In genomic region chr19:687569-688166, GRCh38 we compare ENCODE assay signal across 26 cellular contexts. TPM values are rescaled to one million over a fixed set of nuclear protein-coding genes. Genes with fewer than 3 reads are reported as not detected.
DNase-seq lines count a peak whose midpoint lies in the region; ATAC-seq, FAIRE-seq and TF ChIP-seq lines count a peak whose summit lies in the region.
"Had no signal": no experiment of that assay in that cellular context is flagged by ENCODE, and none has a peak within 500 bp of the region (broad histone marks: within the 10 kb centered on the region; RNA-seq: fewer than 3 reads in every experiment).

No MANE protein-coding gene starts in this region.

- no peak for TF ChIP-seq EP300 in A549 (IDR thresholded peaks at IDR 0.05)

- H3K4me2 ChIP-seq in A549: peak overlapping the region; percentile 59
- H3K4me2 ChIP-seq in IMR-90 (ENCODE audit: low read depth, low read length): no peak overlapping the region
- H3K4me2 ChIP-seq in neural progenitor cell: no peak overlapping the region
- H3K4me2 ChIP-seq: BLaER1, KMS-11, PC-9 had no signal

- BruUV-seq in IMR-90 (replicated peaks; lab: Mats Ljungman, UMichigan): no TSS peak

- H3K27ac Mint-ChIP-seq in neural progenitor cell: peak overlapping the region; percentile 66
- no peak overlapping the region for H3K27ac Mint-ChIP-seq in chondrocyte (ENCODE audit: unreplicated experiment)
- H3K27ac Mint-ChIP-seq: CD4-positive, alpha-beta T cell had no signal

- H3K56ac ChIP-seq in IMR-90 (ENCODE audit: extremely low read depth, insufficient read depth, low read length): no peak overlapping the region

- 0 out of 2 replicates have a peak overlapping the region, but pooled peaks have one; percentile 47 for H3K4ac ChIP-seq in IMR-90 (ENCODE audit: low read depth, low read length)

- FAIRE-seq in A549 (lab: Jason Lieb, UNC): no peak
- FAIRE-seq: D721Med, G401.6, HTR-8/SVneo had no signal

- peaks cover 10% of the 10 kb centered on the region; the same call in 2 of the 3 replicates for H3K4me1 ChIP-seq in A549
- H3K4me1 ChIP-seq in IMR-90 (ENCODE audit: control insufficient read depth, insufficient read depth, low read length): peaks cover 3% of the 10 kb centered on the region; the same call in 1 of the 2 replicates
- no peaks in the 10 kb centered on the region for H3K4me1 ChIP-seq in neural progenitor cell
- H3K4me1 ChIP-seq: HAP-1, SJSA1 had no signal

- TF ChIP-seq CTCF in A549 (IDR thresholded peaks at IDR 0.05) (no peak), IMR-90 (conservative IDR thresholded peaks at IDR 0.05; ENCODE audit: low read depth, low read length) (no peak), neural progenitor cell (IDR thresholded peaks at IDR 0.05) (no peak), chondrocyte (IDR thresholded peaks at IDR 0.05) (no peak)

- peaks cover 19% of the 10 kb centered on the region for H3K27me3 Mint-ChIP-seq in neural progenitor cell (ENCODE audit: insufficient read depth, low read depth)
- no peaks in the 10 kb centered on the region for H3K27me3 Mint-ChIP-seq in chondrocyte (ENCODE audit: low read depth)
- H3K27me3 Mint-ChIP-seq: CD4-positive, alpha-beta T cell had no signal

- H2BK120ac ChIP-seq in IMR-90 (ENCODE audit: low read depth, low read length): no peak overlapping the region

- no peak overlapping the region for H2BK5ac ChIP-seq in IMR-90 (ENCODE audit: low read depth, low read length, poor library complexity, severe bottlenecking)

- TF ChIP-seq RAD21 in A549 (conservative IDR thresholded peaks at IDR 0.05 in 1 of 2, IDR thresholded peaks at IDR 0.05 in 1 of 2) (no peak), IMR-90 (IDR thresholded peaks at IDR 0.05; ENCODE audit: low read length) (no peak)

- H3K4me1 Mint-ChIP-seq in neural progenitor cell (peaks cover 3% of the 10 kb centered on the region), chondrocyte (ENCODE audit: low read depth) (no peaks in the 10 kb centered on the region)

- CTCF ChIA-PET in A549 (lab: Yijun Ruan, JAX) (interaction anchor here (0.7 to 3.0 kb wide), 5 partner anchors 12 to 103 kb away, joined by 3 to 17 read pairs (median 3); no protein-coding TSS in a partner anchor), IMR-90 (lab: Yijun Ruan, JAX) (no interaction called here)

- H2AFZ ChIP-seq in IMR-90 (replicated peaks; ENCODE audit: low read length, poor library complexity) (peak overlapping the region; percentile 34), neural progenitor cell (replicated peaks) (no peak overlapping the region)
- H2AFZ ChIP-seq: PC-9 had no signal

- H3K36me3 ChIP-seq in IMR-90 (ENCODE audit: control insufficient read depth, insufficient read depth, low read length): no peaks in the 10 kb centered on the region; the same call in 1 of the 2 replicates
- H3K36me3 ChIP-seq in neural progenitor cell: no peaks in the 10 kb centered on the region
- H3K36me3 ChIP-seq: BLaER1, HAP-1 had no signal

- DNase-seq in A549 (ENCODE audit: low read depth in 1 of 2, low spot score in 1 of 2) (no peak), IMR-90 (no peak), neural progenitor cell (ENCODE audit: low spot score) (no peak), GM19238 (ENCODE audit: insufficient read length, low spot score) (no peak), NCI-H2171 (lab: John Stamatoyannopoulos, UW) (no peak), chondrocyte (ENCODE audit: low spot score) (no peak)
- DNase-seq: CD4-positive, alpha-beta T cell; GOT3; MM.1S; NCI-H2029; NCI-H2227 treated with DMSO at 0.1 percent for 48 hours; NCI-H526 treated with DMSO at 0.1 percent for 48 hours; PC-9; Right ventricle myocardium superior had no signal

- H3K9me3 ChIP-seq in A549: no peaks in the 10 kb centered on the region
- no peaks in the 10 kb centered on the region for H3K9me3 ChIP-seq in IMR-90 (ENCODE audit: control insufficient read depth, insufficient read depth, low read length)
- no peaks in the 10 kb centered on the region for H3K9me3 ChIP-seq in neural progenitor cell (ENCODE audit: low read depth)
- H3K9me3 ChIP-seq: HAP-1, SJSA1 had no signal

- H3K9me3 Mint-ChIP-seq in neural progenitor cell: peaks cover 5% of the 10 kb centered on the region
- H3K9me3 Mint-ChIP-seq in chondrocyte (ENCODE audit: low read depth): no peaks in the 10 kb centered on the region
- H3K9me3 Mint-ChIP-seq: CD4-positive, alpha-beta T cell had no signal

- ATAC-seq in A549 (peak in 1 of 2 experiments; percentile 5; a peak in 2 of 6 replicates), IMR-90 (ENCODE audit: low read depth) (peak; percentile 12; the same call in 1 of the 2 replicates)

- H3K18ac ChIP-seq in IMR-90 (ENCODE audit: low read depth, low read length): no peak overlapping the region; the same call in 1 of the 2 replicates

- 92% methylated on average over 7 of the region's 11 CpGs for WGBS in A549 (ENCODE audit: missing lambda C conversion rate)
- 84% methylated on average over 8 of the region's 11 CpGs; no CpG with 5 or more reads in 1 of the 2 experiments for WGBS in IMR-90 (ENCODE audit: extremely low coverage in 2 of 2, insufficient read length in 1 of 2), 2 experiments

- no peak overlapping the region for H3K14ac ChIP-seq in IMR-90 (replicated peaks; ENCODE audit: low read depth, low read length)

- no peak overlapping the region for H3K23ac ChIP-seq in IMR-90 (ENCODE audit: low read depth, low read length)

- H4K20me1 ChIP-seq in IMR-90 (ENCODE audit: insufficient read depth, low read length): no peaks in the 10 kb centered on the region; the same call in 1 of the 2 replicates
- H4K20me1 ChIP-seq in neural progenitor cell (ENCODE audit: low read depth): no peaks in the 10 kb centered on the region
- H4K20me1 ChIP-seq: BLaER1 had no signal

- peak overlapping the region; percentile 56; the same call in 1 of the 2 replicates for H2AK5ac ChIP-seq in IMR-90 (ENCODE audit: low read depth, low read length)

- peak overlapping the region; percentile 60 for H3K4me3 Mint-ChIP-seq in neural progenitor cell
- no peak overlapping the region for H3K4me3 Mint-ChIP-seq in chondrocyte (ENCODE audit: unreplicated experiment)
- H3K4me3 Mint-ChIP-seq: CD4-positive, alpha-beta T cell had no signal

- H4K8ac ChIP-seq in IMR-90 (ENCODE audit: low read depth in 2 of 2, low read length in 2 of 2): peak overlapping the region in 1 of 2 experiments; percentile 40; a peak in 1 of 4 replicates

- peaks cover 0 to 3% of the 10 kb centered on the region in 2 experiments; a peak in 1 of 4 replicates for H3K79me1 ChIP-seq in IMR-90 (ENCODE audit: low read depth in 1 of 2, low read length in 2 of 2)

- no peaks in the 10 kb centered on the region for H3K36me3 Mint-ChIP-seq in neural progenitor cell
- H3K36me3 Mint-ChIP-seq in chondrocyte (ENCODE audit: low read depth): peaks cover 2% of the 10 kb centered on the region

- H2AK9ac ChIP-seq in IMR-90 (replicated peaks; ENCODE audit: low read depth, low read length, poor library complexity): no peak overlapping the region

- no peaks in the 10 kb centered on the region; the same call in 1 of the 2 replicates for H3K9me1 ChIP-seq in IMR-90 (ENCODE audit: insufficient read depth, low read length)

- H4K91ac ChIP-seq in IMR-90 (ENCODE audit: insufficient read depth, low read depth, low read length): no peak overlapping the region

- intact Hi-C loops in IMR-90 (cut with micrococcal nuclease): no loop called here

- 0 out of 2 replicates have a peak overlapping the region, but pooled peaks have one; percentile 34 for H2BK20ac ChIP-seq in IMR-90 (ENCODE audit: low read depth, low read length)

- H3K27ac ChIP-seq in A549: peak overlapping the region in 1 of 2 experiments; percentile 72; a peak in 3 of 6 replicates
- no peak overlapping the region for H3K27ac ChIP-seq in IMR-90 (ENCODE audit: insufficient read depth, low read length)
- H3K27ac ChIP-seq in neural progenitor cell: no peak overlapping the region
- H3K27ac ChIP-seq: BLaER1, KMS-11, PC-9, SJSA1 had no signal

- dilution Hi-C loops in IMR-90 (cut with HindIII; ENCODE audit: low sequenced_read_pairs, unreplicated experiment): no loop called here

- in situ Hi-C loops in IMR-90 (cut with MboI; ENCODE audit: low sequenced_read_pairs): no loop called here

- H3F3A ChIP-seq in neural progenitor cell (ENCODE audit: low read depth): no peaks in the 10 kb centered on the region

- no peak overlapping the region for H4K5ac ChIP-seq in IMR-90 (ENCODE audit: low read depth, low read length)

- no peak overlapping the region for H3K9ac ChIP-seq in IMR-90 (ENCODE audit: low read depth, low read length)
- H3K9ac ChIP-seq in neural progenitor cell: no peak overlapping the region
- H3K9ac ChIP-seq: BLaER1, KMS-11 had no signal

- TF ChIP-seq POLR2A in A549 (IDR thresholded peaks at IDR 0.05; ENCODE audit: low read length): no peak
- TF ChIP-seq POLR2A in IMR-90 (IDR thresholded peaks at IDR 0.05; ENCODE audit: low read depth, low read length): no peak

- H3K27me3 ChIP-seq in IMR-90 (ENCODE audit: control insufficient read depth, insufficient read depth, low read length) (no peaks in the 10 kb centered on the region), neural progenitor cell (no peaks in the 10 kb centered on the region)
- H3K27me3 ChIP-seq: BLaER1, SJSA1 had no signal

- H3K4me3 ChIP-seq in A549: no peak overlapping the region
- H3K4me3 ChIP-seq in IMR-90 (ENCODE audit: insufficient read depth, low read depth, low read length): no peak overlapping the region
- no peak overlapping the region for H3K4me3 ChIP-seq in neural progenitor cell
- H3K4me3 ChIP-seq: BLaER1, HAP-1, PC-9, SJSA1 had no signal

- no peaks in the 10 kb centered on the region for H3K79me2 ChIP-seq in neural progenitor cell (ENCODE audit: low read depth)

- H2BK15ac ChIP-seq in IMR-90 (ENCODE audit: low read depth, low read length): no peak overlapping the region

- POLR2A ChIA-PET in A549 (lab: Yijun Ruan, JAX) (interaction anchor here (0.6 kb wide), 1 partner anchor 40 kb away, joined by 3 read pairs; no protein-coding TSS in a partner anchor), IMR-90 (lab: Charles Lee; ENCODE audit: unreplicated experiment) (no interaction called here)

RNA-seq across cellular contexts. Expression of gene PRSS57, which starts 7.6 kb away (rescaled TPM):
- polyA plus RNA-seq in A549 (2011; rRNA removed): 0.10 TPM in 1 of 2 replicates, not detected in the other
- 0.06 and 0.11 TPM in 2 replicates for polyA plus RNA-seq in A549 (2012; cell fraction: cytosol; rRNA removed)
- polyA plus RNA-seq in A549 (2012; cell fraction: nucleus; rRNA removed): 0.10 TPM in 1 of 2 replicates, not detected in the other
- polyA plus RNA-seq in A549 (2017; fragmentation: RNase III; extraction: RNeasy Plus Mini Kit Qiagen cat#74134 plus additional on column Dnase treatment): not detected in 3 replicates
- not detected in 2 replicates for polyA minus RNA-seq in A549 (2011; rRNA and poly(A)+ RNA removed)
- total RNA-seq in IMR-90 (2012; rRNA removed): not detected in 2 replicates
- not detected in 2 replicates for polyA plus RNA-seq in IMR-90 (2012; rRNA removed)
- polyA plus RNA-seq in IMR-90 (2012; cell fraction: cytosol; rRNA removed): not detected in 2 replicates
- not detected in 2 replicates for polyA plus RNA-seq in IMR-90 (2012; cell fraction: nucleus; rRNA removed; ENCODE audit: low replicate concordance)
- total RNA-seq in neural progenitor cell (ENCODE audit: low replicate concordance): not detected in 2 replicates
- not detected in 3 replicates for total RNA-seq in chondrocyte
- total RNA-seq: A172; CD4-positive, alpha-beta T cell; Daoy; NCI-H460; PC-9; Right ventricle myocardium superior; RPMI7951; SJSA1 had no signal
- polyA plus RNA-seq: AG04450 had no signal

RNA-seq across cellular contexts. Expression of gene FSTL3, which starts 11.5 kb away (rescaled TPM):
- polyA plus RNA-seq in A549 (2011; rRNA removed): 45.5 and 58.1 TPM in 2 replicates
- 109 and 193 TPM in 2 replicates for polyA plus RNA-seq in A549 (2012; cell fraction: cytosol; rRNA removed)
- polyA plus RNA-seq in A549 (2012; cell fraction: nucleus; rRNA removed): 322 and 573 TPM in 2 replicates
- polyA plus RNA-seq in A549 (2017; fragmentation: RNase III; extraction: RNeasy Plus Mini Kit Qiagen cat#74134 plus additional on column Dnase treatment): 110 to 131 TPM (median 118 TPM) in 3 replicates
- polyA minus RNA-seq in A549 (2011; rRNA and poly(A)+ RNA removed): 32.4 and 35.3 TPM in 2 replicates
- total RNA-seq in IMR-90 (2012; rRNA removed): 32.3 and 39.4 TPM in 2 replicates
- 76.9 and 107 TPM in 2 replicates for polyA plus RNA-seq in IMR-90 (2012; rRNA removed)
- 42.3 and 113 TPM in 2 replicates for polyA plus RNA-seq in IMR-90 (2012; cell fraction: cytosol; rRNA removed)
- polyA plus RNA-seq in IMR-90 (2012; cell fraction: nucleus; rRNA removed; ENCODE audit: low replicate concordance): 262 and 579 TPM in 2 replicates
- total RNA-seq in neural progenitor cell (ENCODE audit: low replicate concordance): 2.4 and 21.9 TPM in 2 replicates
- 267 to 316 TPM (median 312 TPM) in 3 replicates for total RNA-seq in chondrocyte

RNA-seq across cellular contexts. Expression of gene PALM, which starts 21.1 kb away (rescaled TPM):
- polyA plus RNA-seq in A549 (2011; rRNA removed) (2.0 and 3.0 TPM in 2 replicates), A549 (2017; fragmentation: RNase III; extraction: RNeasy Plus Mini Kit Qiagen cat#74134 plus additional on column Dnase treatment) (11.4 to 17.5 TPM (median 15.7 TPM) in 3 replicates), IMR-90 (2012; rRNA removed) (7.4 and 8.3 TPM in 2 replicates)
- polyA plus RNA-seq in A549 (2012; cell fraction: cytosol; rRNA removed): 5.4 and 7.0 TPM in 2 replicates
- 8.5 and 8.8 TPM in 2 replicates for polyA plus RNA-seq in A549 (2012; cell fraction: nucleus; rRNA removed)
- 2.2 and 3.7 TPM in 2 replicates for polyA minus RNA-seq in A549 (2011; rRNA and poly(A)+ RNA removed)
- total RNA-seq in IMR-90 (2012; rRNA removed) (2.2 TPM in 2 replicates), neural progenitor cell (ENCODE audit: low replicate concordance) (13.9 and 40.7 TPM in 2 replicates), chondrocyte (166 to 182 TPM (median 175 TPM) in 3 replicates)
- polyA plus RNA-seq in IMR-90 (2012; cell fraction: cytosol; rRNA removed): 7.9 and 11.3 TPM in 2 replicates
- polyA plus RNA-seq in IMR-90 (2012; cell fraction: nucleus; rRNA removed; ENCODE audit: low replicate concordance): 8.1 and 11.6 TPM in 2 replicates
- total RNA-seq: CD4-positive, alpha-beta T cell; RPMI7951; SJSA1 had no signal

RNA-seq across cellular contexts. Expression of gene RNF126, which starts 24.7 kb away (rescaled TPM):
- polyA plus RNA-seq in A549 (2011; rRNA removed) (3.1 and 4.9 TPM in 2 replicates), A549 (2017; fragmentation: RNase III; extraction: RNeasy Plus Mini Kit Qiagen cat#74134 plus additional on column Dnase treatment) (35.0 to 36.3 TPM (median 35.4 TPM) in 3 replicates), IMR-90 (2012; rRNA removed) (25.8 and 27.4 TPM in 2 replicates)
- polyA plus RNA-seq in A549 (2012; cell fraction: cytosol; rRNA removed): 43.6 and 53.5 TPM in 2 replicates
- 71.1 and 89.5 TPM in 2 replicates for polyA plus RNA-seq in A549 (2012; cell fraction: nucleus; rRNA removed)
- 2.4 and 5.0 TPM in 2 replicates for polyA minus RNA-seq in A549 (2011; rRNA and poly(A)+ RNA removed)
- total RNA-seq in IMR-90 (2012; rRNA removed) (7.0 and 8.6 TPM in 2 replicates), neural progenitor cell (ENCODE audit: low replicate concordance) (9.7 and 50.9 TPM in 2 replicates), chondrocyte (29.3 to 36.3 TPM (median 29.5 TPM) in 3 replicates)
- polyA plus RNA-seq in IMR-90 (2012; cell fraction: cytosol; rRNA removed): 32.5 and 45.6 TPM in 2 replicates
- 38.8 and 87.7 TPM in 2 replicates for polyA plus RNA-seq in IMR-90 (2012; cell fraction: nucleus; rRNA removed; ENCODE audit: low replicate concordance)

RNA-seq across cellular contexts. Expression of gene FGF22, which starts 48.0 kb away (rescaled TPM):
- polyA plus RNA-seq in A549 (2011; rRNA removed) (0.13 TPM in 1 of 2 replicates, not detected in the other), A549 (2017; fragmentation: RNase III; extraction: RNeasy Plus Mini Kit Qiagen cat#74134 plus additional on column Dnase treatment) (0.79 to 1.1 TPM (median 1.0 TPM) in 3 replicates), IMR-90 (2012; rRNA removed) (0.14 and 0.24 TPM in 2 replicates)
- 0.28 and 0.39 TPM in 2 replicates for polyA plus RNA-seq in A549 (2012; cell fraction: cytosol; rRNA removed)
- 1.5 and 1.7 TPM in 2 replicates for polyA plus RNA-seq in A549 (2012; cell fraction: nucleus; rRNA removed)
- polyA minus RNA-seq in A549 (2011; rRNA and poly(A)+ RNA removed): not detected in 2 replicates
- total RNA-seq in IMR-90 (2012; rRNA removed) (not detected in 2 replicates), neural progenitor cell (ENCODE audit: low replicate concordance) (0.37 TPM in 1 of 2 replicates, not detected in the other), chondrocyte (not detected in 3 replicates)
- 0.21 and 0.22 TPM in 2 replicates for polyA plus RNA-seq in IMR-90 (2012; cell fraction: cytosol; rRNA removed)
- 0.40 and 2.1 TPM in 2 replicates for polyA plus RNA-seq in IMR-90 (2012; cell fraction: nucleus; rRNA removed; ENCODE audit: low replicate concordance)
- total RNA-seq: A172, Daoy, NCI-H460, PC-9, Right ventricle myocardium superior, RPMI7951 had no signal
- polyA plus RNA-seq: AG04450 had no signal
